Comparison of ENCODE assay signal across 15 cellular contexts in the genomic region with DNA sequence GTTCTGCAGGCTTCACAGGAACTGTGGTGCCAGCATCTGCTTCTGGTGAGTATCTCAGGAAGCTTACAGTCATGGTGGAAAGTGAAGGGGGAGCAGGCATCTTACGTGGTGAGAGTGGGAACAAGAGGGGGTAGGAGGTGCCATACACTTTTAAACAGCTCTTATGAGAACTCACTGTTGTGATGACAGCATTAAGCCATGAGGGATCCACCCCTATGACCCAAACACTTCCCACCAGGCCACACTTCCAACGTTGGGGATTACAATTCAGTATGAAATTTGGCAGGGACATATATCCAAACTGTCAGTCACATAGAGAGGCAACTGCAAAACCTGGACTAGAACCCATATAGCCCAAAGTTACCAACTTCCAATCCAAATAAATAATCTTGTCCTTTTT. TPM values are rescaled to one million over a fixed set of nuclear protein-coding genes. Genes with fewer than 3 reads are reported as not detected.
DNase-seq lines count a peak whose midpoint lies in the region; ATAC-seq and TF ChIP-seq lines count a peak whose summit lies in the region.
"Had no signal": no experiment of that assay in that cellular context is flagged by ENCODE, and none has a peak within 500 bp of the region (broad histone marks: within the 10 kb centered on the region; RNA-seq: fewer than 3 reads in every experiment).

No MANE protein-coding gene starts in this region.

- DNase-seq in right cardiac atrium (no peak), left ventricle myocardium inferior (no peak), fibroblast of pulmonary artery (ENCODE audit: low read depth) (peak; percentile 58), activated gamma-delta T cell treated with Interleukin-2 at 50 U/mL for 16 hours (no peak), UCSD-AML1 (lab: John Stamatoyannopoulos, UW; ENCODE audit: unreplicated experiment) (no peak)
- no peak for DNase-seq in effector CD8-positive, alpha-beta T cell (lab: John Stamatoyannopoulos, UW)
- DNase-seq: AML-193, COR-L47, EL, NCI-H146, NCI-H2081 treated with DMSO at 0.1 percent for 48 hours, NCI-H510A had no signal

- H3K9ac ChIP-seq in rectal smooth muscle tissue (ENCODE audit: low read length), result no peak overlapping the region
- H3K9ac ChIP-seq: KMS-11 had no signal

- no peaks in the 10 kb centered on the region for H3K4me1 ChIP-seq in right cardiac atrium (ENCODE audit: control insufficient read depth, insufficient read depth, low read length)
- no peaks in the 10 kb centered on the region for H3K4me1 ChIP-seq in left ventricle myocardium inferior
- no peaks in the 10 kb centered on the region for H3K4me1 ChIP-seq in rectal smooth muscle tissue (ENCODE audit: control insufficient read depth, insufficient read depth, low read length)

- H3K36me3 ChIP-seq in left ventricle myocardium inferior (no peaks in the 10 kb centered on the region), rectal smooth muscle tissue (ENCODE audit: control insufficient read depth, insufficient read depth, low read length) (no peaks in the 10 kb centered on the region)

- peak; percentile 43 to 45 for ATAC-seq in right cardiac atrium

- WGBS in right cardiac atrium, result 36% methylated on average over 2 of the region's 2 CpGs

- H3K27ac ChIP-seq in right cardiac atrium (ENCODE audit: low read length) (no peak overlapping the region), left ventricle myocardium inferior (replicated peaks) (no peak overlapping the region), rectal smooth muscle tissue (ENCODE audit: low read depth, low read length) (peak overlapping the region; percentile 46)
- H3K27ac ChIP-seq: KMS-11 had no signal

- intact Hi-C loops in right cardiac atrium (cut with DNase I), result no loop called here
- intact Hi-C loops in left ventricle myocardium inferior (cut with micrococcal nuclease), result no loop called here

- H3K9me3 ChIP-seq in right cardiac atrium (ENCODE audit: control insufficient read depth, low read length) (no peaks in the 10 kb centered on the region), left ventricle myocardium inferior (replicated peaks) (no peaks in the 10 kb centered on the region)

- no peaks in the 10 kb centered on the region for H3K27me3 ChIP-seq in right cardiac atrium (ENCODE audit: control insufficient read depth, insufficient read depth)
- H3K27me3 ChIP-seq in left ventricle myocardium inferior (ENCODE audit: low read depth), result no peaks in the 10 kb centered on the region
- no peaks in the 10 kb centered on the region for H3K27me3 ChIP-seq in rectal smooth muscle tissue (ENCODE audit: control insufficient read depth, insufficient read depth, low read length)

- no peak for TF ChIP-seq CTCF in left ventricle myocardium inferior (IDR thresholded peaks at IDR 0.05; ENCODE audit: borderline replicate concordance)
- no peak for TF ChIP-seq CTCF in fibroblast of pulmonary artery (IDR thresholded peaks at IDR 0.05; ENCODE audit: low read length, missing control alignments)

- H3K4me3 ChIP-seq in right cardiac atrium (ENCODE audit: low read length), result no peak overlapping the region
- no peak overlapping the region for H3K4me3 ChIP-seq in left ventricle myocardium inferior
- H3K4me3 ChIP-seq in fibroblast of pulmonary artery (replicated peaks; ENCODE audit: low read depth, low read length), result no peak overlapping the region
- no peak overlapping the region for H3K4me3 ChIP-seq in rectal smooth muscle tissue (ENCODE audit: low read length)

RNA-seq across cellular contexts. Expression of a gene that starts 43.1 kb away (rescaled TPM):
- total RNA-seq in right cardiac atrium (under 1 TPM in 1 of 4 donors, not detected in 3; 0.14 TPM), left ventricle myocardium inferior (not detected)
- polyA plus RNA-seq in right cardiac atrium, result 0.05 TPM
- polyA plus RNA-seq: CD14-positive monocyte had no signal

RNA-seq across cellular contexts. Expression of a gene that starts 53.1 kb away (rescaled TPM):
- 10 to 100 TPM; 21.8 to 30.9 (median 24.7) TPM for total RNA-seq in right cardiac atrium
- polyA plus RNA-seq in right cardiac atrium, result 13.6 TPM
- total RNA-seq in left ventricle myocardium inferior, result 14.8 TPM
